In the genomic region with DNA sequence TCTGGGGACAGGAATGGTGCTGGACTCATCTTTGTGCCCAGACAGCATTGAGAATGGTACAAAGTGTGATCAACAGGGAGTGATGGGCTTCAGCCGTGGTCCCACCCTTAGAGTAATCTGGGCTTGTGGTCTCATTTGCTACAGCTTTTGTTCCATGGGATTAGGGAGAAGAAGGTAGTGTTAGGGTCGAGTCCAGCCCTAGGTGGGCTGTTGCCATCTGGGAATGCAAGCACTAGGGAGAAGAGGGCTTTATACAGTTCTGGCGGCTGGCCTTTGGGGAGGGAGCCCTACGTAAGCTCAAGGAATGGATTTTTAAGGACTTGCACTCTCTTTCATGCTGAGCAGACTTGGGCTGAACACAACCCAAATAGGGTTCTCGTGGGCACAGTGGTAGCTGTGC, we compare ENCODE assay signal across 8 cellular contexts. TPM values are rescaled to one million over a fixed set of nuclear protein-coding genes. Genes with fewer than 3 reads are reported as not detected.
DNase-seq lines count a peak whose midpoint lies in the region; ATAC-seq lines count a peak whose summit lies in the region.

No MANE protein-coding gene starts in this region.

- no peak for DNase-seq in CD8-positive, alpha-beta memory T cell
- DNase-seq in T-cell (no peak), OCI-M2 (lab: John Stamatoyannopoulos, UW; ENCODE audit: unreplicated experiment) (no peak), NCI-H2081 treated with DMSO at 0.1 percent for 48 hours (lab: John Stamatoyannopoulos, UW) (no peak)

- H3K9me3 ChIP-seq in CD8-positive, alpha-beta memory T cell (ENCODE audit: low read length), result peaks cover 3% of the 10 kb centered on the region
- H3K9me3 ChIP-seq in iPS-15b (ENCODE audit: control insufficient read depth, insufficient read depth, low read length), result peaks cover 2% of the 10 kb centered on the region

- ATAC-seq in T-cell (replicated peaks in 1 of 4) (no peak), HG02588 (IDR thresholded peaks at IDR 0.05; ENCODE audit: unreplicated experiment) (no peak), HG02870 (IDR thresholded peaks at IDR 0.05; ENCODE audit: unreplicated experiment) (no peak)

- H3K27ac ChIP-seq in CD8-positive, alpha-beta memory T cell (ENCODE audit: low read depth, low read length), result peak overlapping the region; percentile 28
- H3K27ac ChIP-seq in rectal smooth muscle tissue (ENCODE audit: low read depth, low read length), result peak overlapping the region; percentile 91

- POLR2A ChIA-PET in CD8-positive, alpha-beta memory T cell (lab: Charles Lee), result interaction anchor here (1.6 to 1.8 kb wide), 2 partner anchors 8 to 14 kb away, joined by 5 to 6 read pairs; no protein-coding TSS in a partner anchor
- POLR2A ChIA-PET in T-cell (lab: Charles Lee), result interaction anchor here in 1 of 2 donors (0.6 kb wide), 1 partner anchor 930 kb away, joined by 3 read pairs; no protein-coding TSS in a partner anchor

- H3K36me3 ChIP-seq in CD8-positive, alpha-beta memory T cell (ENCODE audit: insufficient read depth, low read length), result no peaks in the 10 kb centered on the region
- H3K36me3 ChIP-seq in iPS-15b (ENCODE audit: control insufficient read depth, insufficient read depth, low read length), result no peaks in the 10 kb centered on the region
- H3K36me3 ChIP-seq in rectal smooth muscle tissue (ENCODE audit: control insufficient read depth, insufficient read depth, low read length), result no peaks in the 10 kb centered on the region

- peak overlapping the region; percentile 43 for H3K4me3 ChIP-seq in CD8-positive, alpha-beta memory T cell (ENCODE audit: low read length)
- H3K4me3 ChIP-seq in iPS-15b (ENCODE audit: low read depth, low read length), result peak overlapping the region; percentile 55
- peak overlapping the region; percentile 26 for H3K4me3 ChIP-seq in rectal smooth muscle tissue (ENCODE audit: low read length)

- H3K9ac ChIP-seq in iPS-15b (ENCODE audit: low read depth, low read length) (no peak overlapping the region), rectal smooth muscle tissue (ENCODE audit: low read length) (no peak overlapping the region)

- H3K9me3 Mint-ChIP-seq in CD8-positive, alpha-beta memory T cell, result peaks cover 5 to 15% (median 10%) of the 10 kb centered on the region in 5 donors
- H3K9me3 Mint-ChIP-seq in T-cell, result peaks cover 7 to 13% (median 12%) of the 10 kb centered on the region in 3 donors

- CTCF ChIA-PET in CD8-positive, alpha-beta memory T cell (lab: Charles Lee), result interaction anchor here (0.9 to 1.5 kb wide), 5 partner anchors 8 to 72 kb away, joined by 3 to 5 read pairs (median 3); no protein-coding TSS in a partner anchor
- CTCF ChIA-PET in T-cell (lab: Charles Lee), result interaction anchor here (0.7 to 1.6 kb wide), 4 partner anchors 13 to 751 kb away, joined by 3 to 6 read pairs (median 4); no protein-coding TSS in a partner anchor

- H3K27me3 ChIP-seq in CD8-positive, alpha-beta memory T cell (ENCODE audit: insufficient read depth, low read length, poor library complexity, severe bottlenecking), result no peaks in the 10 kb centered on the region
- peaks cover 27% of the 10 kb centered on the region for H3K27me3 ChIP-seq in iPS-15b (ENCODE audit: control insufficient read depth, insufficient read depth, low read length)
- H3K27me3 ChIP-seq in rectal smooth muscle tissue (ENCODE audit: control insufficient read depth, insufficient read depth, low read length), result no peaks in the 10 kb centered on the region

- peaks cover 0 to 11% (median 5%) of the 10 kb centered on the region in 3 donors for H3K36me3 Mint-ChIP-seq in CD8-positive, alpha-beta memory T cell
- no peaks in the 10 kb centered on the region for H3K36me3 Mint-ChIP-seq in T-cell

- peaks cover 6 to 29% of the 10 kb centered on the region in 2 donors for H3K27me3 Mint-ChIP-seq in CD8-positive, alpha-beta memory T cell
- H3K27me3 Mint-ChIP-seq in T-cell, result peaks cover 11 to 13% of the 10 kb centered on the region in 2 donors

- peaks cover 54% of the 10 kb centered on the region for H3K4me1 ChIP-seq in CD8-positive, alpha-beta memory T cell (ENCODE audit: insufficient read depth, low read length)
- peaks cover 31% of the 10 kb centered on the region for H3K4me1 ChIP-seq in iPS-15b (ENCODE audit: control insufficient read depth, insufficient read depth, low read length)
- H3K4me1 ChIP-seq in rectal smooth muscle tissue (ENCODE audit: control insufficient read depth, insufficient read depth, low read length), result peaks cover 38% of the 10 kb centered on the region

- H3K27ac Mint-ChIP-seq in CD8-positive, alpha-beta memory T cell, result peak overlapping the region; percentile 74 to 98 (median 92)
- peak overlapping the region; percentile 59 to 95 for H3K27ac Mint-ChIP-seq in T-cell

- peak overlapping the region; percentile 58 to 91 (median 76) for H3K4me3 Mint-ChIP-seq in CD8-positive, alpha-beta memory T cell
- H3K4me3 Mint-ChIP-seq in T-cell, result peak overlapping the region; percentile 53 to 75 (median 66)

- peaks cover 64 to 86% (median 74%) of the 10 kb centered on the region in 3 donors for H3K4me1 Mint-ChIP-seq in CD8-positive, alpha-beta memory T cell
- H3K4me1 Mint-ChIP-seq in T-cell, result peaks cover 34 to 84% (median 60%) of the 10 kb centered on the region in 3 donors

RNA-seq across cellular contexts. Expression of a gene that starts 4.9 kb away (rescaled TPM):
- 1 to 10 TPM; 4.9 to 5.0 TPM for total RNA-seq in CD8-positive, alpha-beta memory T cell
- 61.1 TPM for polyA plus RNA-seq in CD8-positive, alpha-beta memory T cell
- 10 to 100 TPM; 12.4 to 58.2 (median 27.3) TPM for total RNA-seq in T-cell
